Comparison of ENCODE assay signal across 8 cellular contexts in the genomic region with DNA sequence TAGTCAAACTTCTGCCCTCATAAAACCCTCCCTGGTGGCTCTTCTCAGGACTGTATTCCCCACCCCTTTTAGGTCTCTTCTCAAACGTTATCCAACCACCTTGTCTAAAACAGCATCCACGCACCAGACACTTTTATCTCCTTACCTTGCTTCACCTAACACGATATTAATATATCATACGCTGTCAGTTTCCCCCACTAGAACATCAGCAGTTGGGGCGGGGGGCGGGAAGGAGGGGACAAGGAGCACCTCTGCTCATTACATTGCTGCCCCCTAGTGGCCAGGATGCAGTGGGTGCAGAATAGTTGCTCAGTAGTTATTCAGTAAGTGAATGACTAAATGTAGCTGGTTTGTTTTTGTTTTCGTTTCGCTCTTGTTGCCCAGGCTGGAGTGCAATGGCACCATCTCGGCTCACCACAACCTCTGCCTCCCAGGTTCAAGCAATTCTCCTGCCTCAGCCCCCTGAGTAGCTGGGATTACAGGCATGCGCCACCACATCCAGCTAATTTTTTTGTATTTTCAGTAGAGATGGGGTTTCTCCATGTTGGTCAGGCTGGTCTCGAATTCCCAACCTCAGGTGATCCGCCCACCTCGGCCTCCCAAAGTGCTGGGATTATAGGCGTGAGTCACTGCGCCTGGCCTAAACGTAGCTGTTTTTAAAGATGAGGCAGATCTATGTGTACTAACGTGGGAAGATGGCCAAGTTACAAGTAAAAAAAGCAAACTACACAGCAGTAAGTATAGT. TPM values are rescaled to one million over a fixed set of nuclear protein-coding genes. Genes with fewer than 3 reads are reported as not detected.
DNase-seq lines count a peak whose midpoint lies in the region; ATAC-seq, FAIRE-seq and TF ChIP-seq lines count a peak whose summit lies in the region.
"Not testable (repeated sequence)": the region's sequence is repeated elsewhere in the genome, so short reads cannot be mapped to it uniquely, and the experiment has no call there.

No MANE protein-coding gene starts in this region.

- 8% methylated on average over 17 of the region's 17 CpGs for WGBS in A549 (ENCODE audit: missing lambda C conversion rate)

- not testable (repeated sequence) for H3K4me1 ChIP-seq in A549

- CTCF ChIA-PET in A549 (lab: Yijun Ruan, JAX), result interaction anchor here (0.6 to 25.7 kb wide), 52 partner anchors 10 to 578 kb away, joined by 3 to 344 read pairs (median 4); a partner anchor contains a TSS

- peak; percentile 99 for TF ChIP-seq CTCF in A549 (IDR thresholded peaks at IDR 0.05)
- TF ChIP-seq CTCF in GM12875 (IDR thresholded peaks at IDR 0.05; ENCODE audit: borderline replicate concordance, insufficient read depth, low read depth, low read length), result peak; percentile 88

- peak; percentile 84 to 93 for ATAC-seq in A549
- ATAC-seq in left colon, result peak; percentile 70

- not testable (repeated sequence) for TF ChIP-seq EP300 in A549 (IDR thresholded peaks at IDR 0.05)

- TF ChIP-seq POLR2A in A549 (IDR thresholded peaks at IDR 0.05; ENCODE audit: low read length), result not testable (repeated sequence)

- POLR2A ChIA-PET in A549 (lab: Yijun Ruan, JAX), result interaction anchor here (0.5 to 1.3 kb wide), 4 partner anchors 65 to 174 kb away, joined by 3 to 7 read pairs (median 4); a partner anchor contains a TSS

- not testable (repeated sequence) for H3K9me3 ChIP-seq in A549

- DNase-seq in A549 (ENCODE audit: low read depth in 1 of 2, low spot score in 1 of 2), result peak; percentile 91 to 99
- peak; percentile 65 for DNase-seq in MV-4-11 (lab: John Stamatoyannopoulos, UW)
- DNase-seq in RPMI8226, result peak; percentile 76
- DNase-seq in activated T-cell treated with anti-CD3 and anti-CD28 coated beads for 1 hour (ENCODE audit: low read depth), result peak; percentile 54
- peak; percentile 57 for DNase-seq in effector CD4-positive, alpha-beta T cell
- peak; percentile 38 to 51 for DNase-seq in left colon
- peak; percentile 74 for DNase-seq in stimulated activated CD4-positive, alpha-beta T cell treated with anti-CD3 and anti-CD28 coated beads, Interleukin-15, amount 100 ng/mL, for 24 hours

- FAIRE-seq in A549 (lab: Jason Lieb, UNC), result peak; percentile 97

- intact Hi-C loops in left colon (cut with DNase I, micrococcal nuclease), result not testable (repeated sequence)

- peak overlapping the region; percentile 43 for H3K4me3 ChIP-seq in A549
- not testable (repeated sequence) for H3K4me3 ChIP-seq in GM12875 (ENCODE audit: low read depth, low read length)

- H3K4me2 ChIP-seq in A549, result peak overlapping the region; percentile 91

- H3K27ac ChIP-seq in A549, result peak overlapping the region in 1 of 2 experiments; percentile 68; a peak in 3 of 6 replicates

- TF ChIP-seq RAD21 in A549 (conservative IDR thresholded peaks at IDR 0.05 in 1 of 2, IDR thresholded peaks at IDR 0.05 in 1 of 2), result peak; percentile 84 to 85

TF ChIP-seq in A549, 52 proteins besides CTCF, POLR2A, EP300 and RAD21:
- 0 out of 2 replicates have a peak, but pooled peaks have one; percentile 54 for TF ChIP-seq MAZ (IDR thresholded peaks at IDR 0.05; ENCODE audit: borderline replicate concordance, low read depth, low read length)
- TF ChIP-seq MAFK (IDR thresholded peaks at IDR 0.05; ENCODE audit: partially characterized antibody), result peak; percentile 12
- TF ChIP-seq SMC3 (IDR thresholded peaks at IDR 0.05), result peak; percentile 71
- not testable (repeated sequence) for TF ChIP-seq FOSL2 (IDR thresholded peaks at IDR 0.05)
- peak; percentile 58 for TF ChIP-seq FOSL2 (CRISPR knock-in tag; IDR thresholded peaks at IDR 0.05)
- peak in 1 of 2 experiments; percentile 9; a peak in 1 of 4 replicates for TF ChIP-seq CEBPB (IDR thresholded peaks at IDR 0.05)

RNA-seq across cellular contexts. Expression of a gene that starts 35.2 kb away (rescaled TPM):
- polyA plus RNA-seq in A549 (2011; rRNA removed) (0.22 and 0.42 TPM in 2 replicates), A549 (2017; fragmentation: RNase III; extraction: RNeasy Plus Mini Kit Qiagen cat#74134 plus additional on column Dnase treatment) (0.30 to 0.54 TPM (median 0.45 TPM) in 3 replicates)
- polyA plus RNA-seq in A549 (2012; cell fraction: cytosol; rRNA removed), result 0.26 and 0.32 TPM in 2 replicates
- 1.6 and 2.0 TPM in 2 replicates for polyA plus RNA-seq in A549 (2012; cell fraction: nucleus; rRNA removed)
- polyA minus RNA-seq in A549 (2011; rRNA and poly(A)+ RNA removed), result 0.12 and 0.34 TPM in 2 replicates
- 1 to 10 TPM; 1.0 to 2.6 TPM for total RNA-seq in left colon

RNA-seq across cellular contexts. Expression of a gene that starts 40.8 kb away (rescaled TPM):
- polyA plus RNA-seq in A549 (2011; rRNA removed) (0.67 and 0.69 TPM in 2 replicates), A549 (2017; fragmentation: RNase III; extraction: RNeasy Plus Mini Kit Qiagen cat#74134 plus additional on column Dnase treatment) (3.4 to 3.8 TPM (median 3.7 TPM) in 3 replicates)
- 1.2 and 1.3 TPM in 2 replicates for polyA plus RNA-seq in A549 (2012; cell fraction: cytosol; rRNA removed)
- 2.9 and 3.8 TPM in 2 replicates for polyA plus RNA-seq in A549 (2012; cell fraction: nucleus; rRNA removed)
- polyA minus RNA-seq in A549 (2011; rRNA and poly(A)+ RNA removed), result 1.3 and 2.6 TPM in 2 replicates
- 1 to 10 TPM; 1.2 to 1.6 TPM for total RNA-seq in left colon

RNA-seq across cellular contexts. Expression of a gene that starts 41.2 kb away (rescaled TPM):
- polyA plus RNA-seq in A549 (2011; rRNA removed) (11.3 and 16.9 TPM in 2 replicates), A549 (2017; fragmentation: RNase III; extraction: RNeasy Plus Mini Kit Qiagen cat#74134 plus additional on column Dnase treatment) (20.9 to 21.8 TPM (median 21.1 TPM) in 3 replicates)
- 17.0 and 26.0 TPM in 2 replicates for polyA plus RNA-seq in A549 (2012; cell fraction: cytosol; rRNA removed)
- polyA plus RNA-seq in A549 (2012; cell fraction: nucleus; rRNA removed), result 31.8 and 49.4 TPM in 2 replicates
- 41.8 and 63.4 TPM in 2 replicates for polyA minus RNA-seq in A549 (2011; rRNA and poly(A)+ RNA removed)
- total RNA-seq in left colon, result 10 to 100 TPM; 11.0 to 14.0 TPM

Comparison
In these comparisons a context has a peak if more than half of its experiments do, and no peak if none do; other contexts are left out.
1. DNase-seq: peak in every context shown above with its lines; median percentile 95 in A549; 76 in RPMI8226; 74 in stimulated activated CD4-positive, alpha-beta T cell treated with anti-CD3 and anti-CD28 coated beads, Interleukin-15, amount 100 ng/mL, for 24 hours; 65 in MV-4-11; 57 in effector CD4-positive, alpha-beta T cell; 54 in activated T-cell treated with anti-CD3 and anti-CD28 coated beads for 1 hour; 44 in left colon.